In the genomic region with DNA sequence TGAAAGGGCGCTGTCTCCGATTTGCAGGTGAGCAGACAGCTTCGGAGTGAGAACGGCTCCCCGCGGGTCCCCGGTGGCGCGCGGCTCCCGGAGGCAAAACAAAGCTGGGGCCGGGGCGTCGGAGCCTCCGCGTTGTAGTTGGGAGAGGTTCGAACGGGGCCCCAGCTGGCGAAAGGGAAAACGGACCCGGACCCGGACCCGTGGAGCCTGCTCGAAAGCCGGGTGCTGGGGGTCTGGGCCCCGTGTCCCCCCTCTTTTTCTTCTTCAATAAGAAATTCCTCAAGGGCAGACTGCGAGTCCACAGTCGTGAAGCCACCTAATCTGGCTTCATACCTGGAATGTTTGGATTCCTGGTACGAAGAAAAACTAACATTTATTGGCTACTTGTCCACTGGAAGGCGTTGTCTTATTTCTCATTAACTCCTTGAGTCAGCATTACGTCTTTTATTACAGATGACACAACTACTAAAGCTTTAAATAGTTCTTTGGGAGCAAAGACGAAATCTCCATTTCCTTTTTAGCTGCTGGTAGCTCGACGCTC, we compare ENCODE assay signal across 8 cellular contexts. TPM values are rescaled to one million over a fixed set of nuclear protein-coding genes. Genes with fewer than 3 reads are reported as not detected.
A peak's percentile ranks its signal among the peaks of the same experiment; 100 is the strongest.
DNase-seq lines count a peak whose midpoint lies in the region; ATAC-seq and TF ChIP-seq lines count a peak whose summit lies in the region.

No MANE protein-coding gene starts in this region.

- H3K4me3 Mint-ChIP-seq in natural killer cell, result peak overlapping the region; percentile 95

- H3K9me3 ChIP-seq in upper lobe of right lung, result no peaks in the 10 kb centered on the region

- no peak for DNase-seq in GM06990 (ENCODE audit: extremely low read depth, insufficient read length)
- DNase-seq in NCI-H2227 (lab: John Stamatoyannopoulos, UW; ENCODE audit: unreplicated experiment), result peak; percentile 30
- peak; percentile 31 for DNase-seq in activated T-helper 9 cell treated with anti-CD3 and anti-CD28 coated beads, Interleukin-2, amount 50 U/mL, for 16 hours (ENCODE audit: low read depth)
- DNase-seq in fibroblast of pulmonary artery (ENCODE audit: low read depth), result peak; percentile 49
- DNase-seq in natural killer cell, result peak; percentile 42
- DNase-seq in upper lobe of right lung, result peak; percentile 82
- no peak for DNase-seq in midbrain (lab: John Stamatoyannopoulos, UW)

- H3K27ac ChIP-seq in upper lobe of right lung, result peak overlapping the region; percentile 97

- no peaks in the 10 kb centered on the region for H3K27me3 Mint-ChIP-seq in natural killer cell (ENCODE audit: low read depth in 2 of 2)

- H3K4me3 ChIP-seq in GM06990 (replicated peaks; ENCODE audit: low read depth, low read length) (peak overlapping the region; percentile 79), fibroblast of pulmonary artery (replicated peaks; ENCODE audit: low read depth, low read length) (peak overlapping the region; percentile 82), upper lobe of right lung (peak overlapping the region; percentile 84)

- peak overlapping the region; percentile 97 to 98 for H3K27ac Mint-ChIP-seq in natural killer cell

- H3K36me3 ChIP-seq in GM06990 (ENCODE audit: control insufficient read depth, insufficient read depth, low read length) (no peaks in the 10 kb centered on the region), upper lobe of right lung (no peaks in the 10 kb centered on the region)

- peaks cover 44 to 57% of the 10 kb centered on the region in 2 donors for H3K4me1 Mint-ChIP-seq in natural killer cell

- ATAC-seq in natural killer cell (no peak), upper lobe of right lung (peak; percentile 17), GM18498 (IDR thresholded peaks at IDR 0.05; ENCODE audit: unreplicated experiment) (no peak)

- H3K9me3 Mint-ChIP-seq in natural killer cell, result no peaks in the 10 kb centered on the region

- intact Hi-C loops in natural killer cell (cut with micrococcal nuclease) (loop anchor here (1.0 to 10.0 kb wide), 5 partner anchors 25 to 688 kb away; a partner anchor contains a TSS), upper lobe of right lung (cut with DNase I) (no loop called here)

- peaks cover 26% of the 10 kb centered on the region for H3K4me1 ChIP-seq in upper lobe of right lung

- H3K36me3 Mint-ChIP-seq in natural killer cell, result no peaks in the 10 kb centered on the region

- H3K27me3 ChIP-seq in GM06990 (replicated peaks; ENCODE audit: control insufficient read depth, insufficient read depth, low read length) (no peaks in the 10 kb centered on the region), upper lobe of right lung (no peaks in the 10 kb centered on the region)

- TF ChIP-seq CTCF in GM06990 (IDR thresholded peaks at IDR 0.05; ENCODE audit: insufficient read depth, low read length, poor library complexity, severe bottlenecking) (no peak), fibroblast of pulmonary artery (IDR thresholded peaks at IDR 0.05; ENCODE audit: low read length, missing control alignments) (no peak), natural killer cell (IDR thresholded peaks at IDR 0.05) (no peak), upper lobe of right lung (IDR thresholded peaks at IDR 0.05) (no peak)

RNA-seq across cellular contexts. Expression of a gene that starts 0.6 kb away (rescaled TPM):
- 10 to 100 TPM; 30.2 to 56.6 (median 36.8) TPM for total RNA-seq in natural killer cell
- total RNA-seq in upper lobe of right lung, result 38.6 TPM

RNA-seq across cellular contexts. Expression of a gene that starts 26.6 kb away (rescaled TPM):
- total RNA-seq in natural killer cell, result 100 to 1,000 TPM; 129 to 132 (median 130) TPM
- 81.7 TPM for total RNA-seq in upper lobe of right lung

Comparison
In these comparisons a context has a peak if more than half of its experiments do, and no peak if none do; other contexts are left out.
1. DNase-seq: peak in NCI-H2227 (single experiment), activated T-helper 9 cell treated with anti-CD3 and anti-CD28 coated beads, Interleukin-2, amount 50 U/mL, for 16 hours (single experiment), fibroblast of pulmonary artery (single experiment), natural killer cell (single experiment) and upper lobe of right lung (single experiment); none in GM06990 (single experiment) and midbrain (single experiment).
2. Peak in every context shown above with its lines, with median percentiles within 50 percentile points of each other: H3K4me3 ChIP-seq.